In the genomic region with DNA sequence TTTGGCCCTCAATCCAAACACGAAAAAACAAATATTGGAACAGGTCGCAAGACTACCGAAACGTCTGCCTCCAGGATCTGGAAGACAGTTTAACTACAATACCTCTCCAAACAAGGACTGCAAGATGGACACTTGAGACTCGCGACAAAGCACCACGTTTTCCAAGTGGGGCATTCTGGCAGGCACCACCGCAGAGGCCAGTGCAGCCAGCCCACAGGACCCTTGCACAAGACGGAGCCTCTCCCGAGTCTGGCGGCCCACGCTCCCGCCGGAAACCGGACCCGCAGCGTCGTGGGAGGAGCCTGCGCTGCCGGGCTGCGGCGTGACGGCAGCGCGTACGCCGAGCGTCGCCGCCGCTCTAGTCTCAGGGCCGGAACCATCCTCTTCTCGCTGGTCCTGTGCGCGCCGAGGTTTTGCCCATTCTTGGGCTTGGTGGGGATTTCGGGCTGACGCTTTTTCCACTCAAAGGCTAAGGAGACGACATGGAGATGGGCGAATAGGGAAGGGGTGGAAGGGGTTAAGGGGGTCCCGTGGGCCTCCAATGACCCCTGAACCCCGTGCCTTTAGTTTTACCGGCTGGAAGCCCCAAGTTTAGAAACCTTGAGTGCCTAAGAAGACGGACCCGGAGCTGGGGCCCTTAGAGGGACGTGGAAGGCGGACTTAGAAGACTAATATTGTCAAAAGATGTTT, we compare ENCODE assay signal across 8 cellular contexts. TPM values are rescaled to one million over a fixed set of nuclear protein-coding genes. Genes with fewer than 3 reads are reported as not detected.
DNase-seq lines count a peak whose midpoint lies in the region; ATAC-seq and TF ChIP-seq lines count a peak whose summit lies in the region.

Gene ORC5, minus strand, starts transcription at position 283 of the 690 bp plus-strand sequence. Its CDS starts 109 bp downstream, at position 174.

- in situ Hi-C loops in HAP-1 (cut with MboI; ENCODE audit: low sequenced_read_pairs), result no loop called here

- no peaks in the 10 kb centered on the region for H4K20me1 ChIP-seq in MM.1S (ENCODE audit: insufficient read depth, low read length)

- peak within 1 kb of the TSS; percentile 98 for H3K27ac Mint-ChIP-seq in osteocyte (ENCODE audit: unreplicated experiment)

- H3K27me3 ChIP-seq in HAP-1 (ENCODE audit: low read depth) (0 out of 2 replicates have a peak, but pooled peaks cover 3% of the 10 kb centered on the region), MM.1S (replicated peaks; ENCODE audit: insufficient read depth, low read length) (no peaks in the 10 kb centered on the region), thoracic aorta (replicated peaks; ENCODE audit: insufficient read depth) (no peaks in the 10 kb centered on the region)

- peaks cover 12% of the 10 kb centered on the region for H3K36me3 ChIP-seq in HAP-1 (replicated peaks)
- H3K36me3 ChIP-seq in MM.1S (replicated peaks; ENCODE audit: insufficient read depth, low read length), result 0 out of 2 replicates have a peak, but pooled peaks cover under 1% of the 10 kb centered on the region
- peaks cover 13% of the 10 kb centered on the region for H3K36me3 ChIP-seq in SK-N-MC (ENCODE audit: insufficient read depth, low read length)
- peaks cover 10% of the 10 kb centered on the region for H3K36me3 ChIP-seq in thoracic aorta

- peaks cover 38% of the 10 kb centered on the region for H3K79me2 ChIP-seq in MM.1S (ENCODE audit: low read length)

- peaks cover 3% of the 10 kb centered on the region for H3K36me3 Mint-ChIP-seq in osteocyte (ENCODE audit: unreplicated experiment)

- peak; percentile 35 for DNase-seq in GF-D8 (lab: John Stamatoyannopoulos, UW)
- peak; percentile 77 to 82 for DNase-seq in HAP-1 (ENCODE audit: low spot score in 2 of 2)
- peak; percentile 84 for DNase-seq in MM.1S
- no peak for DNase-seq in SK-N-MC (ENCODE audit: low read depth, low spot score)
- peak; percentile 81 for DNase-seq in activated naive CD4-positive, alpha-beta T cell treated with anti-CD3 and anti-CD28 coated beads, Interleukin-2, amount 50 U/mL, for 16 hours
- peak; percentile 80 for DNase-seq in glomerular visceral epithelial cell (ENCODE audit: extremely low spot score)
- DNase-seq in osteocyte (ENCODE audit: extremely low spot score, unreplicated experiment), result peak; percentile 92
- peak; percentile 19 for DNase-seq in thoracic aorta (ENCODE audit: low spot score)

- H3K4me1 Mint-ChIP-seq in osteocyte (ENCODE audit: unreplicated experiment), result peaks cover 35% of the 10 kb centered on the region

- peaks cover 3% of the 10 kb centered on the region for H3K9me3 Mint-ChIP-seq in osteocyte (ENCODE audit: unreplicated experiment)

- H3F3A ChIP-seq in MM.1S (ENCODE audit: insufficient read depth, low read length), result no peaks in the 10 kb centered on the region

- H3K4me3 Mint-ChIP-seq in osteocyte (ENCODE audit: unreplicated experiment), result peak within 1 kb of the TSS; percentile 87

- TF ChIP-seq CTCF in MM.1S (IDR thresholded peaks at IDR 0.05; ENCODE audit: low read length) (no peak), osteocyte (IDR thresholded peaks at IDR 0.05) (no peak), thoracic aorta (IDR thresholded peaks at IDR 0.05) (no peak)

- H2AFZ ChIP-seq in MM.1S (ENCODE audit: low read length), result peak within 1 kb of the TSS; percentile 93

- H3K9me3 ChIP-seq in HAP-1, result 0 out of 2 replicates have a peak, but pooled peaks cover 4% of the 10 kb centered on the region
- no peaks in the 10 kb centered on the region for H3K9me3 ChIP-seq in MM.1S (replicated peaks; ENCODE audit: insufficient read depth, low read length)
- H3K9me3 ChIP-seq in SK-N-MC (ENCODE audit: low read depth, low read length), result no peaks in the 10 kb centered on the region
- no peaks in the 10 kb centered on the region for H3K9me3 ChIP-seq in thoracic aorta

- peak within 1 kb of the TSS; percentile 87 for H3K9ac ChIP-seq in MM.1S (ENCODE audit: low read length)
- peak within 1 kb of the TSS; percentile 98 for H3K9ac ChIP-seq in SK-N-MC (ENCODE audit: insufficient read length)

- H3K27ac ChIP-seq in MM.1S (ENCODE audit: low read length) (peak within 1 kb of the TSS; percentile 37; the same call in 1 of the 2 replicates), SK-N-MC (peak within 1 kb of the TSS; percentile 63), thoracic aorta (peak within 1 kb of the TSS; percentile 83 to 86)

- H3K4me1 ChIP-seq in HAP-1, result peaks cover 12% of the 10 kb centered on the region; the same call in 1 of the 2 replicates
- peaks cover 13% of the 10 kb centered on the region for H3K4me1 ChIP-seq in MM.1S (ENCODE audit: low read length)
- peaks cover 0 to 19% of the 10 kb centered on the region in 2 donors for H3K4me1 ChIP-seq in thoracic aorta (ENCODE audit: control insufficient read depth in 1 of 2, low read depth in 2 of 2)

- H3K27me3 Mint-ChIP-seq in osteocyte (ENCODE audit: unreplicated experiment), result peaks cover 7% of the 10 kb centered on the region

- ATAC-seq in thoracic aorta (ENCODE audit: insufficient number of reproducible peaks, low FRiP score, low read depth), result peak; percentile 82

- peak within 1 kb of the TSS; percentile 82 for H3K4me2 ChIP-seq in MM.1S (ENCODE audit: low read depth, low read length)

- H3K4me3 ChIP-seq in HAP-1 (peak within 1 kb of the TSS; percentile 56), MM.1S (ENCODE audit: low read length) (peak within 1 kb of the TSS; percentile 95), SK-N-MC (peak within 1 kb of the TSS; percentile 97), thoracic aorta (peak within 1 kb of the TSS; percentile 72)

- no peaks in the 10 kb centered on the region for H3K9me2 ChIP-seq in MM.1S (replicated peaks; ENCODE audit: insufficient read depth, low read length)

RNA-seq across cellular contexts. Expression of gene ORC5, which starts in this region (rescaled TPM):
- total RNA-seq in osteocyte (18.8 and 20.0 TPM in 2 replicates), thoracic aorta (10 to 100 TPM; 13.8 to 14.8 TPM)
